13 cellular contexts compared by ENCODE assay signal in the genomic region with DNA sequence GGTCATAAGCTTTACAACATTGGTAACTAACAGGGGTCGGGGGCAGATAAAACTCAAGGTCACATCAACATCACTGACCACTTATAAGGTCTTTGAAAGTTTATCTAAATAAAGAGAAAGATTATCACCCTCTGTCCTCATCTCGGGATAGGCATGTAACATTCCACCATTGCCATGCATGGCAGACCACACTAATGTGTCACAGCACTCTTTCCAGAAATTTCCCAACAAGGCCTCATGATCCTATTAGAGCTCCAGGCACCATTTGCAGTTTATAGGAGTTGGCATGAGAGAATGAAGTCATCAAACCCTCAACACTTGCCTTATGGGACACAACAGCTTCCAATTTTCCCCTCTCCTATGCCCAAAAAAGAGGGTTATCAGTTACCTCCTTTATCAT. TPM values are rescaled to one million over a fixed set of nuclear protein-coding genes. Genes with fewer than 3 reads are reported as not detected.
DNase-seq lines count a peak whose midpoint lies in the region; ATAC-seq and TF ChIP-seq lines count a peak whose summit lies in the region.
"Had no signal": no experiment of that assay in that cellular context is flagged by ENCODE, and none has a peak within 500 bp of the region (broad histone marks: within the 10 kb centered on the region; RNA-seq: fewer than 3 reads in every experiment).

No MANE protein-coding gene starts in this region.

- H3K4me1 Mint-ChIP-seq in endothelial cell (ENCODE audit: unreplicated experiment) = no peaks in the 10 kb centered on the region

- no peaks in the 10 kb centered on the region for H3K27me3 Mint-ChIP-seq in endothelial cell (ENCODE audit: unreplicated experiment)
- H3K27me3 Mint-ChIP-seq: CD4-positive, CD25-positive, alpha-beta regulatory T cell had no signal

- H3K27ac Mint-ChIP-seq in endothelial cell (ENCODE audit: unreplicated experiment) = no peak overlapping the region
- H3K27ac Mint-ChIP-seq: CD4-positive, CD25-positive, alpha-beta regulatory T cell had no signal

- peaks cover 0 to 81% (median 26%) of the 10 kb centered on the region in 9 donors for H3K4me1 ChIP-seq in heart right ventricle
- H3K4me1 ChIP-seq in body of pancreas = peaks cover 51% of the 10 kb centered on the region
- peaks cover 54% of the 10 kb centered on the region for H3K4me1 ChIP-seq in psoas muscle
- H3K4me1 ChIP-seq: BLaER1 treated with 17β-estradiol and CSF1 and Interleukin-3, amounts not matched to agents 10 nM and 100 nM had no signal

- DNase-seq in heart right ventricle (no peak), Right ventricle myocardium superior (no peak), body of pancreas (no peak), psoas muscle (no peak), endothelial cell (ENCODE audit: low spot score) (no peak), EL (no peak)
- DNase-seq: ACHN; CD4-positive, CD25-positive, alpha-beta regulatory T cell; DMS53; IMR-90 had no signal

- peaks cover 5% of the 10 kb centered on the region for H3K36me3 Mint-ChIP-seq in endothelial cell (ENCODE audit: low read depth, unreplicated experiment)

- H3K27ac ChIP-seq in heart right ventricle = peak overlapping the region in 8 of 10 donors; percentile 26 to 68 (median 56)
- H3K27ac ChIP-seq in body of pancreas = peak overlapping the region in 3 of 4 donors; percentile 28 to 54 (median 53)
- peak overlapping the region; percentile 95 for H3K27ac ChIP-seq in psoas muscle
- H3K27ac ChIP-seq: BLaER1 treated with 17β-estradiol and CSF1 and Interleukin-3, amounts not matched to agents 10 nM and 100 nM had no signal

- 36 to 53% methylated on average over 2 of the region's 2 CpGs for WGBS in heart right ventricle, 2 donors
- 29% methylated on average over 2 of the region's 2 CpGs for WGBS in body of pancreas, 2 donors
- WGBS in psoas muscle, 3 donors = 38 to 43% (median 40%) methylated on average over 2 of the region's 2 CpGs

- H3K9me3 ChIP-seq in heart right ventricle = peaks cover 0 to 23% (median 3%) of the 10 kb centered on the region in 11 donors
- H3K9me3 ChIP-seq in body of pancreas = peaks cover 0 to 6% (median 0%) of the 10 kb centered on the region in 3 donors
- H3K9me3 ChIP-seq in psoas muscle = no peaks in the 10 kb centered on the region

- intact Hi-C loops in heart right ventricle (cut with DNase I) (loop anchor here in 2 of 10 donors (5.0 to 10.0 kb wide), 2 partner anchors 50 to 707 kb away; no protein-coding TSS in a partner anchor), Right ventricle myocardium superior (cut with DNase I) (no loop called here), body of pancreas (cut with DNase I) (loop anchor here (5.0 to 10.0 kb wide), 2 partner anchors 55 to 167 kb away; no protein-coding TSS in a partner anchor), psoas muscle (cut with DNase I) (loop anchor here in 1 of 2 donors (5.0 kb wide), 1 partner anchor 45 kb away; no protein-coding TSS in a partner anchor)

- no peak for TF ChIP-seq POLR2A in body of pancreas (IDR thresholded peaks at IDR 0.05)

- H3K4me3 Mint-ChIP-seq in endothelial cell (ENCODE audit: unreplicated experiment) = no peak overlapping the region
- H3K4me3 Mint-ChIP-seq: CD4-positive, CD25-positive, alpha-beta regulatory T cell had no signal

- H3K27me3 ChIP-seq in heart right ventricle = no peaks in the 10 kb centered on the region
- H3K27me3 ChIP-seq in body of pancreas = no peaks in the 10 kb centered on the region
- no peaks in the 10 kb centered on the region for H3K27me3 ChIP-seq in psoas muscle (ENCODE audit: insufficient read depth in 3 of 3, low read length in 2 of 3)
- H3K27me3 ChIP-seq: BLaER1 treated with 17β-estradiol and CSF1 and Interleukin-3, amounts not matched to agents 10 nM and 100 nM had no signal

- TF ChIP-seq CTCF in heart right ventricle (IDR thresholded peaks at IDR 0.05) (no peak), body of pancreas (IDR thresholded peaks at IDR 0.05) (no peak), psoas muscle (IDR thresholded peaks at IDR 0.05) (no peak), endothelial cell (IDR thresholded peaks at IDR 0.05; ENCODE audit: unreplicated experiment) (no peak)

- H3K9me3 Mint-ChIP-seq in endothelial cell (ENCODE audit: unreplicated experiment) = no peaks in the 10 kb centered on the region

- H3K4me3 ChIP-seq in heart right ventricle (no peak overlapping the region), body of pancreas (no peak overlapping the region), psoas muscle (peak overlapping the region; percentile 4)
- H3K4me3 ChIP-seq: BLaER1 treated with 17β-estradiol and CSF1 and Interleukin-3, amounts not matched to agents 10 nM and 100 nM had no signal

- ATAC-seq in heart right ventricle (no peak), Right ventricle myocardium superior (ENCODE audit: poor library complexity) (no peak), body of pancreas (no peak), psoas muscle (peak; percentile 35 to 77 (median 58)), HG02885 (IDR thresholded peaks at IDR 0.05; ENCODE audit: poor library complexity, unreplicated experiment) (no peak)
- ATAC-seq: HCT116 had no signal

- H3K36me3 ChIP-seq in heart right ventricle = no peaks in the 10 kb centered on the region
- H3K36me3 ChIP-seq in body of pancreas (replicated peaks in 1 of 2; ENCODE audit: insufficient read depth in 1 of 2, low read depth in 2 of 2) = no peaks in the 10 kb centered on the region
- H3K36me3 ChIP-seq in psoas muscle (ENCODE audit: insufficient read depth in 1 of 2, low read depth in 1 of 2) = peaks cover 0 to 16% of the 10 kb centered on the region in 2 donors

RNA-seq across cellular contexts. Expression of a gene that starts 31.9 kb away (rescaled TPM):
- total RNA-seq in heart right ventricle = 10 to 100 TPM; 41.9 to 74.0 (median 54.9) TPM
- polyA plus RNA-seq in heart right ventricle = 100 to 1,000 TPM in 1 of 2 donors, 10 to 100 TPM in 1; 29.6 to 103 TPM
- total RNA-seq in Right ventricle myocardium superior = 51.7 TPM
- 10 to 100 TPM; 28.0 to 45.1 TPM for total RNA-seq in body of pancreas
- total RNA-seq in psoas muscle = 10 to 100 TPM; 11.8 to 77.2 (median 24.7) TPM
- 100 to 1,000 TPM in 1 of 3 donors, 10 to 100 TPM in 2; 43.5 to 142 (median 75.8) TPM for polyA plus RNA-seq in psoas muscle
- total RNA-seq in endothelial cell (ENCODE audit: unreplicated experiment) = 25.8 TPM

Comparison
In these comparisons a context has a peak if more than half of its experiments do, and no peak if none do; other contexts are left out.
1. ATAC-seq: peak in psoas muscle (4 of 4); none in heart right ventricle (0 of 8), Right ventricle myocardium superior (single experiment), body of pancreas (single experiment) and HG02885 (single experiment).
2. Peak in every context shown above with its lines, with median percentiles within 50 percentile points of each other: H3K27ac ChIP-seq.